Comparison of ENCODE assay signal across 1 cellular context in genomic region chr20:50504231-50504823, GRCh38.
TF ChIP-seq lines count a peak whose summit lies in the region.

No MANE protein-coding gene starts in this region.

TF ChIP-seq in HepG2, 621 proteins besides CTCF, POLR2A, EP300 and RAD21 (continued from another document):
- TF ChIP-seq CENPBD1 (CRISPR knock-in tag; IDR thresholded peaks at IDR 0.05; ENCODE audit: borderline replicate concordance, low read depth), result no peak
- TF ChIP-seq BCLAF1 (IDR thresholded peaks at IDR 0.05), result no peak
TF ChIP-seq in HepG2: peak in this region for 4.
